In the genomic region with DNA sequence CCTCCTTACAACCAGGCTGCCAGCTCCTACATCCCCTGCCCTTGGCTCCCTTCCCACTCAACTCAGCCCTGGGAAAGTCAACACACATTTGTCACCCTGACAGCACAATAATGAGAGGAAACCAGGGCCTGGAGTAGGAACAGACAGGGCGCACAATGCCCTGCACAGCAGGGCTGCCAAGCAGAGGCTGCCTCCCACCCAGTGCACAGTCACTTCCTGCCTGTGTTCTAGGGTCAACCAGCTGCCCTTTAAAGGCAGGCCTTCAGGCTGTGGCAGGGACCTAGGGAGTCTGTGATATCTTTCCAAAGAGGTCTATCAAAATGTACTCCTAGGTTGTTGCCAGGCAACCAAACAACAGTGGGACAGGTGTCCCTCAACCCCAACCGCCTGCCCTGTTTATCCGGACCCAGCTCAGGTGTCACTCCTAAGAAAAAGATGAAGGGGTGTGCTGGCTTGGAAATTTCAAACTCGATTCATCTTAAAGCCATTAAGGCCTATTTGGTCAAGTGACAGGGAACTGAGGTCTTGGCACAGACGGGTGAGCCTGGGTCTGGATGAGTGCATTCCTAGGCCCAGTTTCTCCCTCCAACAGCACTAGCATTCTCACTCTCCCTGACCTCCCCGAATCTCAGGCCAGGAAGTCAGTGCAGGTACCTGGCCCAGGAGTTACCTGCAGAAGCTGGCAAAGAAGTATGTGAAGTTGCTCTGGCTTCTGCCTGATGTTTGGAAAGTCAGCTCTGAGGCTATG, we compare ENCODE assay signal across 9 cellular contexts.
DNase-seq lines count a peak whose midpoint lies in the region; ATAC-seq and TF ChIP-seq lines count a peak whose summit lies in the region.
"Had no signal": no experiment of that assay in that cellular context is flagged by ENCODE, and none has a peak within 500 bp of the region (broad histone marks: within the 10 kb centered on the region; RNA-seq: fewer than 3 reads in every experiment).

No MANE protein-coding gene starts in this region.

- no peak overlapping the region for H3K27ac Mint-ChIP-seq in Calu3 (ENCODE audit: unreplicated experiment)
- H3K27ac Mint-ChIP-seq: IgD-negative memory B cell had no signal

- CTCF ChIA-PET in Calu3 (lab: Charles Lee) = interaction anchor here (0.6 kb wide), 1 partner anchor 1011 kb away, joined by 5 read pairs; no protein-coding TSS in a partner anchor

- H3K4me3 ChIP-seq in brain microvascular endothelial cell (ENCODE audit: low read depth, low read length) = no peak overlapping the region

- BruUV-seq in Calu3 (replicated peaks; lab: Mats Ljungman, UMichigan) = no TSS peak

- H3K9me3 Mint-ChIP-seq in Calu3 (ENCODE audit: low read depth, unreplicated experiment) = no peaks in the 10 kb centered on the region
- H3K9me3 Mint-ChIP-seq: IgD-negative memory B cell had no signal

- peak; percentile 36 for DNase-seq in Calu3
- peak; percentile 45 for DNase-seq in NCI-H187 treated with DMSO at 0.1 percent for 48 hours (lab: John Stamatoyannopoulos, UW)
- DNase-seq in brain microvascular endothelial cell = peak; percentile 27
- peak; percentile 83 for DNase-seq in mucosa of gallbladder (ENCODE audit: low spot score)
- DNase-seq in activated CD4-positive, CD25-positive, alpha-beta regulatory T cell (lab: John Stamatoyannopoulos, UW) = no peak
- no peak for DNase-seq in effector CD4-positive, alpha-beta T cell

- H3K4me3 Mint-ChIP-seq in Calu3 (ENCODE audit: low read depth, unreplicated experiment) = no peak overlapping the region
- H3K4me3 Mint-ChIP-seq: IgD-negative memory B cell had no signal

- peaks cover 30% of the 10 kb centered on the region for H3K27me3 Mint-ChIP-seq in Calu3 (ENCODE audit: unreplicated experiment)

- in situ Hi-C loops in brain microvascular endothelial cell (cut with HindIII; ENCODE audit: low pct_ligation_motif_present, low sequenced_read_pairs) = no loop called here

- no peaks in the 10 kb centered on the region for H3K36me3 Mint-ChIP-seq in Calu3 (ENCODE audit: insufficient read depth, unreplicated experiment)
- H3K36me3 Mint-ChIP-seq: IgD-negative memory B cell had no signal

- H3K4me1 Mint-ChIP-seq in Calu3 (ENCODE audit: low read depth, unreplicated experiment) = no peaks in the 10 kb centered on the region
- H3K4me1 Mint-ChIP-seq: IgD-negative memory B cell had no signal

- intact Hi-C loops in Calu3 (cut with micrococcal nuclease; ENCODE audit: unreplicated experiment) = no loop called here

- ATAC-seq in GM18498 (IDR thresholded peaks at IDR 0.05; ENCODE audit: unreplicated experiment) = no peak
- ATAC-seq in HG03175 (IDR thresholded peaks at IDR 0.05; ENCODE audit: unreplicated experiment) = no peak

- no peak for TF ChIP-seq CTCF in Calu3 (IDR thresholded peaks at IDR 0.05; ENCODE audit: unreplicated experiment)
- TF ChIP-seq CTCF in brain microvascular endothelial cell (IDR thresholded peaks at IDR 0.05; ENCODE audit: low read depth, low read length, missing control alignments) = no peak

- H3K27me3 ChIP-seq in brain microvascular endothelial cell (replicated peaks) = no peaks in the 10 kb centered on the region

- no peaks in the 10 kb centered on the region for H3K36me3 ChIP-seq in brain microvascular endothelial cell (replicated peaks)

- H3K27ac ChIP-seq in brain microvascular endothelial cell = no peak overlapping the region

Comparison
In these comparisons a context has a peak if more than half of its experiments do, and no peak if none do; other contexts are left out.
1. DNase-seq: peak in Calu3 (single experiment), NCI-H187 treated with DMSO at 0.1 percent for 48 hours (single experiment), brain microvascular endothelial cell (single experiment) and mucosa of gallbladder (single experiment); none in activated CD4-positive, CD25-positive, alpha-beta regulatory T cell (0 of 4) and effector CD4-positive, alpha-beta T cell (single experiment).